6 cellular contexts compared by ENCODE assay signal in genomic region chr19:14773722-14774121, GRCh38. TPM values are rescaled to one million over a fixed set of nuclear protein-coding genes. Genes with fewer than 3 reads are reported as not detected.
A peak's percentile ranks its signal among the peaks of the same experiment; 100 is the strongest.
DNase-seq lines count a peak whose midpoint lies in the region; ATAC-seq and TF ChIP-seq lines count a peak whose summit lies in the region.
"Not testable (repeated sequence)": the region's sequence is repeated elsewhere in the genome, so short reads cannot be mapped to it uniquely, and the experiment has no call there.
"Had no signal": no experiment of that assay in that cellular context is flagged by ENCODE, and none has a peak within 500 bp of the region (broad histone marks: within the 10 kb centered on the region; RNA-seq: fewer than 3 reads in every experiment).

No MANE protein-coding gene starts in this region.

- H3K4me3 ChIP-seq in DND-41 (ENCODE audit: low read depth in 1 of 2, low read length in 2 of 2); RWPE2 (ENCODE audit: severe bottlenecking); esophagus muscularis mucosa: not testable (repeated sequence)

- not testable (repeated sequence) for H3K9me3 Mint-ChIP-seq in activated CD8-positive, alpha-beta memory T cell treated with anti-CD3 and anti-CD28 coated beads, Interleukin-2, amount 10 ng/mL, durations not matched to agents 7 days and 5 days (ENCODE audit: low read depth)

- DNase-seq in DND-41 = not testable (repeated sequence)
- DNase-seq in RWPE2 (ENCODE audit: low spot score) = peak; percentile 14
- peak; percentile 22 for DNase-seq in activated CD8-positive, alpha-beta memory T cell treated with anti-CD3 and anti-CD28 coated beads, Interleukin-2, amount 10 ng/mL, durations not matched to agents 7 days and 5 days
- DNase-seq in esophagus muscularis mucosa (ENCODE audit: extremely low spot score) = peak; percentile 3
- peak; percentile 49 for DNase-seq in mesenteric fat pad (ENCODE audit: low spot score)

- not testable (repeated sequence) for H2AFZ ChIP-seq in DND-41 (ENCODE audit: low read depth, low read length)

- intact Hi-C loops in esophagus muscularis mucosa (cut with DNase I) = not testable (repeated sequence)

- H3K27ac Mint-ChIP-seq in activated CD8-positive, alpha-beta memory T cell treated with anti-CD3 and anti-CD28 coated beads, Interleukin-2, amount 10 ng/mL, durations not matched to agents 7 days and 5 days = not testable (repeated sequence)

- WGBS in esophagus muscularis mucosa = 67% methylated on average over 9 of the region's 9 CpGs

- not testable (repeated sequence) for H4K20me1 ChIP-seq in DND-41 (ENCODE audit: insufficient read depth, low read length)

- TF ChIP-seq POLR2A in esophagus muscularis mucosa (IDR thresholded peaks at IDR 0.05; ENCODE audit: low read depth) = not testable (repeated sequence)

- CTCF ChIA-PET in activated CD8-positive, alpha-beta memory T cell treated with anti-CD3 and anti-CD28 coated beads, Interleukin-2, amount 10 ng/mL, durations not matched to agents 7 days and 5 days (lab: Charles Lee) = not testable (repeated sequence)

- not testable (repeated sequence) for H3K4me2 ChIP-seq in DND-41 (ENCODE audit: insufficient read depth, low read length)

- not testable (repeated sequence) for TF ChIP-seq CTCF in DND-41 (IDR thresholded peaks at IDR 0.05; ENCODE audit: borderline replicate concordance, extremely low read depth, low read length, poor library complexity, severe bottlenecking); RWPE2 (IDR thresholded peaks at IDR 0.05; ENCODE audit: poor library complexity, severe bottlenecking); esophagus muscularis mucosa (IDR thresholded peaks at IDR 0.05)

- H3K36me3 ChIP-seq in DND-41 (ENCODE audit: insufficient read depth, low read length) = peaks cover 18% of the 10 kb centered on the region
- H3K36me3 ChIP-seq in RWPE2 (ENCODE audit: low read depth); esophagus muscularis mucosa: not testable (repeated sequence)

- not testable (repeated sequence) for TF ChIP-seq EP300 in esophagus muscularis mucosa (IDR thresholded peaks at IDR 0.05)

- not testable (repeated sequence) for H3K9ac ChIP-seq in DND-41 (ENCODE audit: low read depth, low read length)

- peaks cover 30% of the 10 kb centered on the region for H3K27me3 Mint-ChIP-seq in activated CD8-positive, alpha-beta memory T cell treated with anti-CD3 and anti-CD28 coated beads, Interleukin-2, amount 10 ng/mL, durations not matched to agents 7 days and 5 days

- H3K4me1 ChIP-seq in DND-41 (ENCODE audit: insufficient read depth, low read length) = peaks cover 61% of the 10 kb centered on the region
- not testable (repeated sequence) for H3K4me1 ChIP-seq in RWPE2 (ENCODE audit: insufficient read depth, poor library complexity, severe bottlenecking); esophagus muscularis mucosa

- H3K79me2 ChIP-seq in DND-41 (ENCODE audit: insufficient read depth, low read length) = not testable (repeated sequence)

- H3K4me1 Mint-ChIP-seq in activated CD8-positive, alpha-beta memory T cell treated with anti-CD3 and anti-CD28 coated beads, Interleukin-2, amount 10 ng/mL, durations not matched to agents 7 days and 5 days = not testable (repeated sequence)

- H3K36me3 Mint-ChIP-seq in activated CD8-positive, alpha-beta memory T cell treated with anti-CD3 and anti-CD28 coated beads, Interleukin-2, amount 10 ng/mL, durations not matched to agents 7 days and 5 days = not testable (repeated sequence)

- not testable (repeated sequence) for H3K9me3 ChIP-seq in DND-41 (ENCODE audit: insufficient read depth, low read length, severe bottlenecking); RWPE2 (ENCODE audit: severe bottlenecking); esophagus muscularis mucosa

- not testable (repeated sequence) for H3K4me3 Mint-ChIP-seq in activated CD8-positive, alpha-beta memory T cell treated with anti-CD3 and anti-CD28 coated beads, Interleukin-2, amount 10 ng/mL, durations not matched to agents 7 days and 5 days

- peak overlapping the region; percentile 36 for H3K27ac ChIP-seq in DND-41 (ENCODE audit: low read length)
- not testable (repeated sequence) for H3K27ac ChIP-seq in RWPE2 (ENCODE audit: poor library complexity, severe bottlenecking); esophagus muscularis mucosa (replicated peaks in 1 of 4)

- not testable (repeated sequence) for ATAC-seq in DND-41 (ENCODE audit: insufficient read depth, low read depth); RWPE2 (ENCODE audit: low read depth); activated CD8-positive, alpha-beta memory T cell treated with anti-CD3 and anti-CD28 coated beads, Interleukin-2, amount 10 ng/mL, durations not matched to agents 7 days and 5 days

- not testable (repeated sequence) for H3K27me3 ChIP-seq in DND-41 (ENCODE audit: insufficient read depth, low read length, poor library complexity); RWPE2 (ENCODE audit: insufficient read depth, poor library complexity, severe bottlenecking)
- peaks cover 0 to 69% (median 0%) of the 10 kb centered on the region in 4 donors for H3K27me3 ChIP-seq in esophagus muscularis mucosa

RNA-seq across cellular contexts. Expression of gene ADGRE2, which starts 4.6 kb away (rescaled TPM):
- under 1 TPM; 0.49 to 0.50 TPM for total RNA-seq in activated CD8-positive, alpha-beta memory T cell treated with anti-CD3 and anti-CD28 coated beads, Interleukin-2, amount 10 ng/mL, durations not matched to agents 7 days and 5 days
- 1 to 10 TPM in 3 of 4 donors, under 1 TPM in 1; 0.65 to 6.0 (median 3.0) TPM for total RNA-seq in esophagus muscularis mucosa
- 10.9 TPM for total RNA-seq in mesenteric fat pad
- total RNA-seq: G401 had no signal
